ENCODE assay signal across 12 cellular contexts in the genomic region with DNA sequence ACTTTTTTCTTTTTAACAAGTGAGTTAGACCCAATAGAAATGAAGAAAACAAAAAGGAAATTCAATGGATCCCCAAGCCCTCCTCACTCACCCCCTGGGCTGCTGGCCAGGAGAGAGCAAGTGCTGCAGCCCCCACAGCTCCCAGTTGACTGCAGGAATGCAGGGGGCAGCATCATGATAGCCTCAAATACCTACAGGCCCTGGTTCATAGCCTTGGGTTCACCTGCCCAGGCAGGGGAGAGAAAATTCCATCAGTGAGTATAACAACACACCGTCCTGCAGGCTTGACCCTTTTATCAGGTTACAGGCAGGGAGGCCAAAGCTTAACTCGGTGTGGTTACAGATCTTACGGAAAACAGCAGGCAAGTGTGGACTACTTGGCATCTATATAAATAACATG.
"Had no signal": no experiment of that assay in that cellular context is flagged by ENCODE, and none has a peak within 500 bp of the region (broad histone marks: within the 10 kb centered on the region; RNA-seq: fewer than 3 reads in every experiment).

No MANE protein-coding gene starts in this region.

- ATAC-seq: activated CD8-positive, alpha-beta memory T cell treated with anti-CD3 and anti-CD28 coated beads, Interleukin-2, amount 10 ng/mL, durations not matched to agents 7 days and 5 days; left ventricle myocardium superior; natural killer cell treated with Interleukin-12 subunit alpha and Interleukin-12 subunit beta and Interleukin-15 and Interleukin-18, amount 100 ng/mL, for 72 hours; stimulated activated naive CD8-positive, alpha-beta T cell treated with anti-CD3 and anti-CD28 coated beads, Interleukin-15, amount 100 ng/mL, for 72 hours had no signal

- H3K27ac Mint-ChIP-seq: activated CD8-positive, alpha-beta memory T cell treated with anti-CD3 and anti-CD28 coated beads, Interleukin-2, amount 10 ng/mL, durations not matched to agents 7 days and 5 days had no signal

- H3K27me3 ChIP-seq: right atrium auricular region, spleen had no signal

- H3K36me3 ChIP-seq: right atrium auricular region, spleen had no signal

- H3K4me3 ChIP-seq: right atrium auricular region, spleen had no signal

- H3K9me3 ChIP-seq: right atrium auricular region, spleen had no signal

- H3K27ac ChIP-seq: right atrium auricular region, spleen, VCaP had no signal

- H3K27me3 Mint-ChIP-seq: activated CD8-positive, alpha-beta memory T cell treated with anti-CD3 and anti-CD28 coated beads, Interleukin-2, amount 10 ng/mL, durations not matched to agents 7 days and 5 days; natural killer cell treated with Interleukin-12 subunit alpha and Interleukin-12 subunit beta and Interleukin-15 and Interleukin-18, amount 100 ng/mL, for 72 hours; stimulated activated naive CD8-positive, alpha-beta T cell treated with anti-CD3 and anti-CD28 coated beads, Interleukin-15, amount 100 ng/mL, for 72 hours had no signal

- H3K9me3 Mint-ChIP-seq: natural killer cell treated with Interleukin-12 subunit alpha and Interleukin-12 subunit beta and Interleukin-15 and Interleukin-18, amount 100 ng/mL, for 72 hours; stimulated activated naive CD8-positive, alpha-beta T cell treated with anti-CD3 and anti-CD28 coated beads, Interleukin-15, amount 100 ng/mL, for 72 hours had no signal

- H3K4me3 Mint-ChIP-seq: activated CD8-positive, alpha-beta memory T cell treated with anti-CD3 and anti-CD28 coated beads, Interleukin-2, amount 10 ng/mL, durations not matched to agents 7 days and 5 days; natural killer cell treated with Interleukin-12 subunit alpha and Interleukin-12 subunit beta and Interleukin-15 and Interleukin-18, amount 100 ng/mL, for 72 hours; stimulated activated naive CD8-positive, alpha-beta T cell treated with anti-CD3 and anti-CD28 coated beads, Interleukin-15, amount 100 ng/mL, for 72 hours had no signal

- DNase-seq: activated CD4-positive, alpha-beta T cell treated with anti-CD3 and anti-CD28 coated beads, Interleukin-2, amount 50 U/mL, for 48 hours; activated CD8-positive, alpha-beta memory T cell treated with anti-CD3 and anti-CD28 coated beads, Interleukin-2, amount 10 ng/mL, durations not matched to agents 7 days and 5 days; activated effector memory CD4-positive, alpha-beta T cell treated with Interleukin-2 at 50 U/mL for 16 hours; activated naive CD4-positive, alpha-beta T cell treated with anti-CD3 and anti-CD28 coated beads, Interleukin-2, amount 50 U/mL, for 16 hours; activated T-cell treated with anti-CD3 and anti-CD28 coated beads, Interleukin-2, amount 50 U/mL, for 1 hour; left ventricle myocardium superior; nucleus accumbens; spleen; stimulated activated naive CD8-positive, alpha-beta T cell treated with anti-CD3 and anti-CD28 coated beads, Interleukin-15, amount 100 ng/mL, for 72 hours had no signal

- H3K36me3 Mint-ChIP-seq: natural killer cell treated with Interleukin-12 subunit alpha and Interleukin-12 subunit beta and Interleukin-15 and Interleukin-18, amount 100 ng/mL, for 72 hours had no signal
